14 cellular contexts compared by ENCODE assay signal in genomic region chr10:68158031-68158430, GRCh38. TPM values are rescaled to one million over a fixed set of nuclear protein-coding genes. Genes with fewer than 3 reads are reported as not detected.
DNase-seq lines count a peak whose midpoint lies in the region; ATAC-seq and TF ChIP-seq lines count a peak whose summit lies in the region.
"Had no signal": no experiment of that assay in that cellular context is flagged by ENCODE, and none has a peak within 500 bp of the region (broad histone marks: within the 10 kb centered on the region; RNA-seq: fewer than 3 reads in every experiment).

No MANE protein-coding gene starts in this region.

- DNase-seq in right atrium auricular region (ENCODE audit: low spot score) = no peak
- DNase-seq in cardiac septum (ENCODE audit: low spot score) = no peak
- DNase-seq in adrenal gland = peak in 4 of 7 donors; percentile 34 to 56 (median 44)
- DNase-seq in gastrocnemius medialis = no peak
- DNase-seq: BE2C; CD4-positive, alpha-beta memory T cell; DND-41; GDM1 had no signal

- H3K4me1 ChIP-seq in right atrium auricular region (peaks cover 0 to 27% of the 10 kb centered on the region in 2 donors), adrenal gland (replicated peaks in 1 of 2) (peaks cover 27 to 36% of the 10 kb centered on the region in 2 donors), gastrocnemius medialis (peaks cover 29 to 48% of the 10 kb centered on the region in 2 donors)

- TF ChIP-seq CTCF in right atrium auricular region (IDR thresholded peaks at IDR 0.05) (no peak), adrenal gland (IDR thresholded peaks at IDR 0.05) (no peak), gastrocnemius medialis (IDR thresholded peaks at IDR 0.05 in 4 of 5, conservative IDR thresholded peaks at IDR 0.05 in 1 of 5) (no peak)

- intact Hi-C loops in cardiac septum (cut with DNase I) (loop anchor here (5.0 kb wide), 1 partner anchor 301 kb away; no protein-coding TSS in a partner anchor), adrenal gland (cut with DNase I) (loop anchor here in 1 of 2 donors (5.0 kb wide), 2 partner anchors 76 to 301 kb away; no protein-coding TSS in a partner anchor), gastrocnemius medialis (cut with DNase I; ENCODE audit: low total_unique reads) (loop anchor here (5.0 to 10.0 kb wide), 2 partner anchors 273 to 306 kb away; partner anchors contain the start of gene SIRT1)

- WGBS in adrenal gland, 4 donors = 53 to 75% (median 58%) methylated on average over 7 of the region's 7 CpGs

- in situ Hi-C loops in gastrocnemius medialis (cut with MboI; ENCODE audit: low sequenced_read_pairs in 4 of 4) = loop anchor here in 3 of 4 donors (10.0 kb wide), 1 partner anchor 303 kb away; no protein-coding TSS in a partner anchor

- TF ChIP-seq POLR2A in adrenal gland (IDR thresholded peaks at IDR 0.05) (no peak), gastrocnemius medialis (IDR thresholded peaks at IDR 0.05) (no peak)

- no peaks in the 10 kb centered on the region for H3K27me3 ChIP-seq in right atrium auricular region
- H3K27me3 ChIP-seq in adrenal gland = no peaks in the 10 kb centered on the region
- H3K27me3 ChIP-seq in gastrocnemius medialis = no peaks in the 10 kb centered on the region
- H3K27me3 ChIP-seq: BE2C had no signal

- H3K36me3 ChIP-seq in right atrium auricular region (peaks cover 18% of the 10 kb centered on the region), adrenal gland (replicated peaks in 1 of 2) (no peaks in the 10 kb centered on the region), gastrocnemius medialis (peaks cover 0 to 34% of the 10 kb centered on the region in 2 donors)
- H3K36me3 ChIP-seq: BE2C, HAP-1 had no signal

- no peak overlapping the region for H3K4me3 ChIP-seq in right atrium auricular region
- H3K4me3 ChIP-seq in adrenal gland = no peak overlapping the region
- no peak overlapping the region for H3K4me3 ChIP-seq in gastrocnemius medialis
- H3K4me3 ChIP-seq: A549, HAP-1 had no signal

- no peaks in the 10 kb centered on the region for H3K9me3 ChIP-seq in right atrium auricular region
- no peaks in the 10 kb centered on the region for H3K9me3 ChIP-seq in adrenal gland (replicated peaks in 1 of 3)
- H3K9me3 ChIP-seq in gastrocnemius medialis = no peaks in the 10 kb centered on the region
- H3K9me3 ChIP-seq: A549, BE2C, HAP-1 had no signal

- peak overlapping the region; percentile 20 to 32 for H3K27ac ChIP-seq in right atrium auricular region
- peak overlapping the region in 1 of 5 donors; percentile 68 for H3K27ac ChIP-seq in adrenal gland
- H3K27ac ChIP-seq in gastrocnemius medialis = peak overlapping the region; percentile 79 to 88 (median 85)
- H3K27ac ChIP-seq: C4-2B had no signal

- ATAC-seq in gastrocnemius medialis (no peak), GM21529 (IDR thresholded peaks at IDR 0.05; ENCODE audit: unreplicated experiment) (no peak), GM19467 (IDR thresholded peaks at IDR 0.05; ENCODE audit: unreplicated experiment) (no peak)
- ATAC-seq: A549, HepG2 had no signal

RNA-seq across cellular contexts. Expression of gene MYPN, which starts 48.7 kb away (rescaled TPM):
- total RNA-seq in right atrium auricular region (100 to 1,000 TPM in 1 of 2 donors, 10 to 100 TPM in 1; 93.5 to 145 TPM), cardiac septum (196 TPM), adrenal gland (1 to 10 TPM in 1 of 8 donors, under 1 TPM in 5, not detected in 2; 0.10 to 1.9 (median 0.28) TPM), gastrocnemius medialis (100 to 1,000 TPM; 118 to 342 (median 193) TPM)
- under 1 TPM; 0.24 to 0.79 (median 0.34) TPM for polyA plus RNA-seq in adrenal gland
- total RNA-seq: CD4-positive, alpha-beta memory T cell; HepG2 had no signal
- polyA plus RNA-seq: CD4-positive, alpha-beta memory T cell; HepG2 had no signal

Comparison
In these comparisons a context has a peak if more than half of its experiments do, and no peak if none do; other contexts are left out.
1. DNase-seq: peak in adrenal gland (4 of 7); none in right atrium auricular region (single experiment), cardiac septum (single experiment) and gastrocnemius medialis (0 of 2).
2. RNA of gene MYPN, which starts 48.7 kb away (total RNA-seq): 118 to 342 TPM in gastrocnemius medialis, 196 TPM in cardiac septum (single experiment) and 93.5 to 145 TPM in right atrium auricular region; 0.10 to 1.9 TPM in adrenal gland; every median in the first group is over 10 times any median in the second.